Comparison of ENCODE assay signal across 9 cellular contexts in genomic region chr12:25186038-25186787, GRCh38. TPM values are rescaled to one million over a fixed set of nuclear protein-coding genes. Genes with fewer than 3 reads are reported as not detected.
A peak's percentile ranks its signal among the peaks of the same experiment; 100 is the strongest.
DNase-seq lines count a peak whose midpoint lies in the region; ATAC-seq lines count a peak whose summit lies in the region.
"Had no signal": no experiment of that assay in that cellular context is flagged by ENCODE, and none has a peak within 500 bp of the region (broad histone marks: within the 10 kb centered on the region; RNA-seq: fewer than 3 reads in every experiment).

No MANE protein-coding gene starts in this region.

- intact Hi-C loops in activated CD4-positive, alpha-beta memory T cell treated with anti-CD3 and anti-CD28 coated beads for 36 hours (cut with micrococcal nuclease), result no loop called here

- peak overlapping the region; percentile 77 for H3K27ac Mint-ChIP-seq in activated naive CD4-positive, alpha-beta T cell treated with anti-CD3 and anti-CD28 coated beads, Interleukin-2, amount 50 U/mL, for 24 hours
- H3K27ac Mint-ChIP-seq in activated CD4-positive, alpha-beta memory T cell treated with anti-CD3 and anti-CD28 coated beads for 36 hours, result peak overlapping the region; percentile 56
- H3K27ac Mint-ChIP-seq in stimulated activated naive CD8-positive, alpha-beta T cell treated with anti-CD3 and anti-CD28 coated beads, Interleukin-15, amount 100 ng/mL, for 72 hours, result peak overlapping the region; percentile 20 to 80

- peak overlapping the region; percentile 84 for H3K4me3 Mint-ChIP-seq in activated naive CD4-positive, alpha-beta T cell treated with anti-CD3 and anti-CD28 coated beads, Interleukin-2, amount 50 U/mL, for 24 hours
- peak overlapping the region; percentile 48 for H3K4me3 Mint-ChIP-seq in activated CD4-positive, alpha-beta memory T cell treated with anti-CD3 and anti-CD28 coated beads for 36 hours
- peak overlapping the region; percentile 34 to 79 for H3K4me3 Mint-ChIP-seq in stimulated activated naive CD8-positive, alpha-beta T cell treated with anti-CD3 and anti-CD28 coated beads, Interleukin-15, amount 100 ng/mL, for 72 hours

- no peak for DNase-seq in activated naive CD4-positive, alpha-beta T cell treated with anti-CD3 and anti-CD28 coated beads, Interleukin-2, amount 50 U/mL, for 16 hours
- no peak for DNase-seq in activated CD4-positive, alpha-beta memory T cell treated with anti-CD3 and anti-CD28 coated beads for 36 hours
- no peak for DNase-seq in stimulated activated naive CD8-positive, alpha-beta T cell treated with anti-CD3 and anti-CD28 coated beads, Interleukin-15, amount 100 ng/mL, for 72 hours
- DNase-seq in NOMO-1 (lab: John Stamatoyannopoulos, UW; ENCODE audit: unreplicated experiment in 2 of 2) (no peak), midbrain (lab: John Stamatoyannopoulos, UW) (no peak)
- DNase-seq: MG63 had no signal

- peaks cover 7% of the 10 kb centered on the region for H3K9me3 Mint-ChIP-seq in activated naive CD4-positive, alpha-beta T cell treated with anti-CD3 and anti-CD28 coated beads, Interleukin-2, amount 50 U/mL, for 24 hours
- H3K9me3 Mint-ChIP-seq in activated CD4-positive, alpha-beta memory T cell treated with anti-CD3 and anti-CD28 coated beads for 36 hours, result no peaks in the 10 kb centered on the region
- no peaks in the 10 kb centered on the region for H3K9me3 Mint-ChIP-seq in stimulated activated naive CD8-positive, alpha-beta T cell treated with anti-CD3 and anti-CD28 coated beads, Interleukin-15, amount 100 ng/mL, for 72 hours

- peaks cover 4% of the 10 kb centered on the region for H3K36me3 Mint-ChIP-seq in activated naive CD4-positive, alpha-beta T cell treated with anti-CD3 and anti-CD28 coated beads, Interleukin-2, amount 50 U/mL, for 24 hours
- H3K36me3 Mint-ChIP-seq in activated CD4-positive, alpha-beta memory T cell treated with anti-CD3 and anti-CD28 coated beads for 36 hours, result no peaks in the 10 kb centered on the region

- POLR2A ChIA-PET in activated CD4-positive, alpha-beta memory T cell treated with anti-CD3 and anti-CD28 coated beads for 36 hours (lab: Charles Lee), result no interaction called here

- CTCF ChIA-PET in activated CD4-positive, alpha-beta memory T cell treated with anti-CD3 and anti-CD28 coated beads for 36 hours (lab: Charles Lee), result interaction anchor here (0.6 to 1.0 kb wide), 2 partner anchors 54 to 201 kb away, joined by 4 to 5 read pairs; no protein-coding TSS in a partner anchor

- peaks cover 30% of the 10 kb centered on the region for H3K4me1 Mint-ChIP-seq in activated naive CD4-positive, alpha-beta T cell treated with anti-CD3 and anti-CD28 coated beads, Interleukin-2, amount 50 U/mL, for 24 hours
- peaks cover 17% of the 10 kb centered on the region for H3K4me1 Mint-ChIP-seq in activated CD4-positive, alpha-beta memory T cell treated with anti-CD3 and anti-CD28 coated beads for 36 hours (ENCODE audit: low read depth)
- peaks cover 34% of the 10 kb centered on the region for H3K4me1 Mint-ChIP-seq in stimulated activated naive CD8-positive, alpha-beta T cell treated with anti-CD3 and anti-CD28 coated beads, Interleukin-15, amount 100 ng/mL, for 72 hours

- peak; percentile 79 for ATAC-seq in HG02885 (IDR thresholded peaks at IDR 0.05; ENCODE audit: poor library complexity, unreplicated experiment)
- ATAC-seq in stimulated activated naive CD8-positive, alpha-beta T cell treated with anti-CD3 and anti-CD28 coated beads, Interleukin-15, amount 100 ng/mL, for 72 hours, result peak; percentile 62
- no peak for ATAC-seq in HG02870 (IDR thresholded peaks at IDR 0.05; ENCODE audit: unreplicated experiment)

- H3K27me3 Mint-ChIP-seq in activated naive CD4-positive, alpha-beta T cell treated with anti-CD3 and anti-CD28 coated beads, Interleukin-2, amount 50 U/mL, for 24 hours, result no peaks in the 10 kb centered on the region
- no peaks in the 10 kb centered on the region for H3K27me3 Mint-ChIP-seq in activated CD4-positive, alpha-beta memory T cell treated with anti-CD3 and anti-CD28 coated beads for 36 hours
- H3K27me3 Mint-ChIP-seq in stimulated activated naive CD8-positive, alpha-beta T cell treated with anti-CD3 and anti-CD28 coated beads, Interleukin-15, amount 100 ng/mL, for 72 hours, result no peaks in the 10 kb centered on the region

RNA-seq across cellular contexts. Expression of gene DNAI7, which starts 8.7 kb away (rescaled TPM):
- total RNA-seq in activated CD4-positive, alpha-beta memory T cell treated with anti-CD3 and anti-CD28 coated beads for 36 hours, result under 1 TPM in 1 of 2 experiments, not detected in 1; 0.10 TPM

RNA-seq across cellular contexts. Expression of gene ETFRF1, which starts 8.8 kb away (rescaled TPM):
- 10 to 100 TPM in 1 of 2 experiments, 1 to 10 TPM in 1; 9.8 to 10.1 TPM for total RNA-seq in activated CD4-positive, alpha-beta memory T cell treated with anti-CD3 and anti-CD28 coated beads for 36 hours
